Comparison of ENCODE assay signal across 10 cellular contexts in genomic region chr1:111736548-111737215, GRCh38. TPM values are rescaled to one million over a fixed set of nuclear protein-coding genes. Genes with fewer than 3 reads are reported as not detected.
A peak's percentile ranks its signal among the peaks of the same experiment; 100 is the strongest.
DNase-seq lines count a peak whose midpoint lies in the region; ATAC-seq and TF ChIP-seq lines count a peak whose summit lies in the region.
"Had no signal": no experiment of that assay in that cellular context is flagged by ENCODE, and none has a peak within 500 bp of the region (broad histone marks: within the 10 kb centered on the region; RNA-seq: fewer than 3 reads in every experiment).

No MANE protein-coding gene starts in this region.

- H3K4me1 ChIP-seq in psoas muscle: peaks cover 59% of the 10 kb centered on the region

- in situ Hi-C loops in ACHN (cut with HindIII; ENCODE audit: low pct_ligation_motif_present, low pct_unique_long_range_greater_than_20kb, low sequenced_read_pairs): no loop called here

- H3K27ac ChIP-seq in psoas muscle: peak overlapping the region; percentile 95

- H3K4me3 ChIP-seq in psoas muscle: peak overlapping the region; percentile 92

- no peaks in the 10 kb centered on the region for H3K27me3 ChIP-seq in psoas muscle (ENCODE audit: insufficient read depth in 3 of 3, low read length in 2 of 3)

- ATAC-seq in psoas muscle: no peak
- ATAC-seq in HG02571 (IDR thresholded peaks at IDR 0.05; ENCODE audit: unreplicated experiment): no peak
- ATAC-seq in HG03025 (IDR thresholded peaks at IDR 0.05; ENCODE audit: low FRiP score, unreplicated experiment): no peak
- ATAC-seq: naive thymus-derived CD4-positive, alpha-beta T cell; Panc1 had no signal

- 25 to 45% (median 29%) methylated on average over 4 of the region's 4 CpGs for WGBS in psoas muscle, 3 donors

- DNase-seq in EH (ENCODE audit: low read depth) (peak; percentile 60), NCI-H2196 (lab: John Stamatoyannopoulos, UW; ENCODE audit: unreplicated experiment) (peak; percentile 68), globus pallidus (ENCODE audit: low spot score) (peak; percentile 91), psoas muscle (peak; percentile 53 to 74), ACHN (no peak), SIG-M5 (lab: John Stamatoyannopoulos, UW) (no peak)

- TF ChIP-seq CTCF in psoas muscle (IDR thresholded peaks at IDR 0.05): no peak

- H3K9me3 ChIP-seq in psoas muscle: no peaks in the 10 kb centered on the region

- H3K36me3 ChIP-seq in psoas muscle (ENCODE audit: insufficient read depth in 1 of 2, low read depth in 1 of 2): peaks cover 0 to 14% of the 10 kb centered on the region in 2 donors

- intact Hi-C loops in psoas muscle (cut with DNase I): no loop called here

RNA-seq across cellular contexts. Expression of gene INKA2, which starts 2.5 kb away (rescaled TPM):
- total RNA-seq in psoas muscle: 10 to 100 TPM in 2 of 4 donors, 1 to 10 TPM in 2; 7.4 to 15.0 (median 10.4) TPM
- polyA plus RNA-seq in psoas muscle: 1 to 10 TPM; 1.6 to 5.4 (median 3.7) TPM
- polyA plus RNA-seq: naive thymus-derived CD4-positive, alpha-beta T cell had no signal

RNA-seq across cellular contexts. Expression of gene DDX20, which starts 19.0 kb away (rescaled TPM):
- total RNA-seq in psoas muscle: 10 to 100 TPM in 1 of 4 donors, 1 to 10 TPM in 3; 6.2 to 11.6 (median 7.6) TPM
- 10 to 100 TPM in 1 of 3 donors, 1 to 10 TPM in 2; 7.9 to 11.3 (median 8.1) TPM for polyA plus RNA-seq in psoas muscle

Comparison
In these comparisons a context has a peak if more than half of its experiments do, and no peak if none do; other contexts are left out.
1. DNase-seq: peak in EH (single experiment), NCI-H2196 (single experiment), globus pallidus (single experiment) and psoas muscle (2 of 2); none in ACHN (single experiment) and SIG-M5 (single experiment).